In the genomic region with DNA sequence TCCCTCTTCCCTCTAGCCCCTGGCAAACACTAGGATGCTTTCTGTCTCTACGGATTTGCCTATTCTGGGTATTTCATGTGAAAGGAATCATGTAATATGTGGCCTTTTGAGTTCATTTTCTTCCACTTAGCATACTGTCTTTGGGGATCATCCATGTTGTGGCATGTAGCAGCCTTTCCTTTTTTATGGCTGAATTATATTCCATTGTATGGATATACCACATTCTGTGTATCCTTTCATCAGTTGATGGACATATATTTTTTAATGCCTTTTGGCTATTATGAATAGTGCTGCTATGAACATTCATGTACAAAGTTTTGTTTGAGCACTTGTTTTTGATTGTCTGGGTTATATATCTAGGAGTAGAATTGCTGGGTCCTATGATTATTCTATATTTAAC, we compare ENCODE assay signal across 7 cellular contexts.
"Had no signal": no experiment of that assay in that cellular context is flagged by ENCODE, and none has a peak within 500 bp of the region (broad histone marks: within the 10 kb centered on the region; RNA-seq: fewer than 3 reads in every experiment).

No MANE protein-coding gene starts in this region.

- ATAC-seq: GM23338, HCT116 had no signal

- H2AFZ ChIP-seq: GM23338 had no signal

- DNase-seq: H7, IMR-90, KBM-7 had no signal

- H3K4me2 ChIP-seq: GM23338 had no signal

- H3K4me1 ChIP-seq: HAP-1 had no signal

- H3K4me3 ChIP-seq: GM23338, HAP-1 had no signal

- FAIRE-seq: HTR-8/SVneo had no signal

- H3K9me3 ChIP-seq: HAP-1 had no signal

- H3K36me3 ChIP-seq: HAP-1 had no signal
